ENCODE assay signal across 21 cellular contexts in the genomic region with DNA sequence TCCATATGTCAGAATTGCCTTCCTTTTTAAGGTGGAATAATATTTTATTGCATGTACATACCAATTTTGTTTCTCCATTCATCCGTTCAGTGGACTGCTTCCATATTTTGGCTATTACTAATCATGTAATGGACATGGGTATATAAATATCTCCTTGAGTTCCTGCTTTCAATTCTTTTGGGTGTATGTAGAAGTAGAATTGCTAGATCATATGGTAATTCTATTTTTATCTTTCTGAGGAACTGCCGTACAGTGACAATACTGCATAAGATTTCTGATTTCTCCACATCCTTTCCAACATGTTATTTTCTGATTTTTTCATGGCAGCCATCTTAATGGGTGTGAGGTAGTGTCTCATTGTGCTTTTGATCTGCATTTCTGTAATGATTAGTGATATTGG.
"Had no signal": no experiment of that assay in that cellular context is flagged by ENCODE, and none has a peak within 500 bp of the region (broad histone marks: within the 10 kb centered on the region; RNA-seq: fewer than 3 reads in every experiment).

No MANE protein-coding gene starts in this region.

- H3K9me3 ChIP-seq: ascending aorta, breast epithelium, gastrocnemius medialis, heart left ventricle, tibial nerve, vagina had no signal

- H3K27me3 ChIP-seq: ascending aorta, breast epithelium, gastrocnemius medialis, heart left ventricle, tibial nerve, vagina had no signal

- H3K27ac Mint-ChIP-seq: activated naive CD4-positive, alpha-beta T cell treated with anti-CD3 and anti-CD28 coated beads, Interleukin-2, amount 10 ng/mL, durations not matched to agents 7 days and 5 days; activated T-helper 2 cell treated with anti-CD3 and anti-CD28 coated beads, Interferon-gamma antibody, Interleukin-2, Interleukin-4, amounts not matched to agents 10 μg/mL and 5 μg/mL and 100 μg/mL, durations not matched to agents 14 hours and 24 hours and 36 hours; endodermal cell; T-helper 17 cell had no signal

- H3K36me3 Mint-ChIP-seq: naive B cell had no signal

- H3K4me3 ChIP-seq: ascending aorta, breast epithelium, gastrocnemius medialis, skin epidermis, tibial nerve, vagina had no signal

- H3K27ac ChIP-seq: ascending aorta, breast epithelium, gastrocnemius medialis, tibial nerve, vagina had no signal

- H3K36me3 ChIP-seq: ascending aorta, breast epithelium, gastrocnemius medialis, vagina had no signal

- H3K4me1 ChIP-seq: ascending aorta, breast epithelium, gastrocnemius medialis, tibial nerve, vagina had no signal

- H3K4me3 Mint-ChIP-seq: activated naive CD4-positive, alpha-beta T cell treated with anti-CD3 and anti-CD28 coated beads, Interleukin-2, amount 10 ng/mL, durations not matched to agents 7 days and 5 days; endodermal cell; immature natural killer cell; naive B cell; T-helper 17 cell had no signal

- H3K27me3 Mint-ChIP-seq: activated naive CD4-positive, alpha-beta T cell treated with anti-CD3 and anti-CD28 coated beads, Interleukin-2, amount 10 ng/mL, durations not matched to agents 7 days and 5 days; naive B cell; T-helper 17 cell had no signal

- ATAC-seq: activated CD4-positive, CD25-positive, alpha-beta regulatory T cell treated with anti-CD3 and anti-CD28 coated beads, Interleukin-2, amount 50 U/mL, for 24 hours; gastrocnemius medialis; T-helper 17 cell had no signal

- H3K4me1 Mint-ChIP-seq: endodermal cell had no signal

- H3K9me3 Mint-ChIP-seq: activated naive CD4-positive, alpha-beta T cell treated with anti-CD3 and anti-CD28 coated beads, Interleukin-2, amount 10 ng/mL, durations not matched to agents 7 days and 5 days; activated T-helper 2 cell treated with anti-CD3 and anti-CD28 coated beads, Interferon-gamma antibody, Interleukin-2, Interleukin-4, amounts not matched to agents 10 μg/mL and 5 μg/mL and 100 μg/mL, durations not matched to agents 14 hours and 24 hours and 36 hours; endodermal cell; immature natural killer cell; naive B cell had no signal

- DNase-seq: activated naive CD4-positive, alpha-beta T cell treated with anti-CD3 and anti-CD28 coated beads, Interleukin-2, amount 10 ng/mL, durations not matched to agents 7 days and 5 days; endodermal cell; erythroblast; gastrocnemius medialis; heart left ventricle; immature natural killer cell; mammary epithelial cell; naive B cell; retina; stimulated activated CD4-positive, alpha-beta T cell treated with anti-CD3 and anti-CD28 coated beads, Interleukin-4, amount 100 ng/mL, for 4 hours; stimulated activated CD8-positive, alpha-beta memory T cell treated with anti-CD3 and anti-CD28 coated beads, Interleukin-4, amount 100 ng/mL, for 48 hours; stimulated activated naive CD4-positive, alpha-beta T cell treated with Interleukin-2 at 50 U/mL for 16 hours; substantia nigra; T-helper 17 cell had no signal
